Comparison of ENCODE assay signal across 8 cellular contexts in the genomic region with DNA sequence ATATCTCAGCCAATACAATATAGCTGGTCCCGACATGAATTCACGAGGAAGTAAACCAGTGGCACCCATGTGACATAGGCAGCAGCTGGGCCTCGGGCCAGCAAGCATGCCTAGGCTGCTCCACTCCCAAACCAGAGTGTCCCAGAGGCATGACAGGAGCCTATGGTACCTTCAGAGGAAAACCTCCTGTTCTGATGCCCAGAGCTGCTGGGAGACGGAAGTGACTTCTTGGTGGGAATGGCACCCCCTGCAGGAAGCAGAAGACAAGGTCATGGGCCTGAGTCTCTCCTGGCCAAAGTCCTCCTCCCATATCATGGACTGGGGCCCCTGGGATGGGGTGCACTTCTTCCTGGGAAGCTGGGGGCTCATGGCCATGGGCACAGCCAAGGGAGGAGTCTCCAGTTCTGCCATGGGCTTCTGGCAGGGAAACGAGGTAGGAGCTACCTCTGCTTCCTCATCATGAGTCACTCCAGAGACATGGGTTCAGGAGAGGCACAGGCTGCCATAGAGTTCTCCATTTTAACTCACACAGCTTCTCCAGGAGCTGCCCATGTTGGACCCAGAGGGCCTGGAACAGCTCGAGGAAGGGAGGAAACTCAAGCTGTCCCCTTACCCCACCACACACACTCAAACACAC. TPM values are rescaled to one million over a fixed set of nuclear protein-coding genes. Genes with fewer than 3 reads are reported as not detected.
DNase-seq lines count a peak whose midpoint lies in the region; ATAC-seq and TF ChIP-seq lines count a peak whose summit lies in the region.

No MANE protein-coding gene starts in this region.

- no peaks in the 10 kb centered on the region for H3K4me1 ChIP-seq in neural progenitor cell

- intact Hi-C loops in dendritic cell treated with granulocyte-macrophage colony-stimulating factor and Interleukin-4, amounts not matched to agents 40 ng/mL and 50 ng/mL, for 4 days (cut with micrococcal nuclease): no loop called here

- H3K27ac ChIP-seq in neural progenitor cell: no peak overlapping the region

- H3K27me3 ChIP-seq in neural progenitor cell (no peaks in the 10 kb centered on the region), MG63 (no peaks in the 10 kb centered on the region)

- H3K27me3 Mint-ChIP-seq in dendritic cell treated with granulocyte-macrophage colony-stimulating factor and Interleukin-4, amounts not matched to agents 40 ng/mL and 50 ng/mL, for 4 days: no peaks in the 10 kb centered on the region
- peaks cover 2% of the 10 kb centered on the region for H3K27me3 Mint-ChIP-seq in neural progenitor cell (ENCODE audit: insufficient read depth, low read depth)

- no peak for TF ChIP-seq POLR2A in GM18505 (IDR thresholded peaks at IDR 0.05; ENCODE audit: borderline replicate concordance, extremely low read depth, insufficient read depth, insufficient read length)

- TF ChIP-seq CTCF in neural progenitor cell (IDR thresholded peaks at IDR 0.05): peak; percentile 50

- H3K36me3 Mint-ChIP-seq in dendritic cell treated with granulocyte-macrophage colony-stimulating factor and Interleukin-4, amounts not matched to agents 40 ng/mL and 50 ng/mL, for 4 days (ENCODE audit: low read depth): no peaks in the 10 kb centered on the region
- peaks cover 6% of the 10 kb centered on the region for H3K36me3 Mint-ChIP-seq in neural progenitor cell

- H2AFZ ChIP-seq in neural progenitor cell (replicated peaks): no peak overlapping the region

- no peak overlapping the region for H3K4me2 ChIP-seq in neural progenitor cell

- H3K9me3 ChIP-seq in neural progenitor cell (ENCODE audit: low read depth): no peaks in the 10 kb centered on the region
- H3K9me3 ChIP-seq in MG63: no peaks in the 10 kb centered on the region

- no peaks in the 10 kb centered on the region for H3K9me3 Mint-ChIP-seq in dendritic cell treated with granulocyte-macrophage colony-stimulating factor and Interleukin-4, amounts not matched to agents 40 ng/mL and 50 ng/mL, for 4 days
- no peaks in the 10 kb centered on the region for H3K9me3 Mint-ChIP-seq in neural progenitor cell

- peak overlapping the region; percentile 30 for H3K27ac Mint-ChIP-seq in dendritic cell treated with granulocyte-macrophage colony-stimulating factor and Interleukin-4, amounts not matched to agents 40 ng/mL and 50 ng/mL, for 4 days
- H3K27ac Mint-ChIP-seq in neural progenitor cell: no peak overlapping the region

- H3K4me3 Mint-ChIP-seq in dendritic cell treated with granulocyte-macrophage colony-stimulating factor and Interleukin-4, amounts not matched to agents 40 ng/mL and 50 ng/mL, for 4 days: no peak overlapping the region
- H3K4me3 Mint-ChIP-seq in neural progenitor cell: no peak overlapping the region

- DNase-seq in DMS 273 (lab: John Stamatoyannopoulos, UW; ENCODE audit: unreplicated experiment) (peak; percentile 52), DMS 273 treated with DMSO at 0.1 percent for 48 hours (lab: John Stamatoyannopoulos, UW) (no peak), KBM-7 (peak; percentile 44), neural progenitor cell (ENCODE audit: low spot score) (peak; percentile 23), MG63 (no peak)

- H4K20me1 ChIP-seq in neural progenitor cell (ENCODE audit: low read depth): no peaks in the 10 kb centered on the region

- H3K4me3 ChIP-seq in neural progenitor cell (no peak overlapping the region), MG63 (no peak overlapping the region)

- in situ Hi-C loops in KBM-7 (cut with MboI; ENCODE audit: low pct_unique_long_range_greater_than_20kb, low sequenced_read_pairs): no loop called here

- H3K9ac ChIP-seq in neural progenitor cell: no peak overlapping the region

- H3F3A ChIP-seq in neural progenitor cell (ENCODE audit: low read depth): no peaks in the 10 kb centered on the region

- ATAC-seq in HG03045 (IDR thresholded peaks at IDR 0.05; ENCODE audit: unreplicated experiment): no peak
- no peak for ATAC-seq in GM18505 (IDR thresholded peaks at IDR 0.05; ENCODE audit: unreplicated experiment)

- no peaks in the 10 kb centered on the region for H3K79me2 ChIP-seq in neural progenitor cell (ENCODE audit: low read depth)

- no peaks in the 10 kb centered on the region for H3K36me3 ChIP-seq in neural progenitor cell
- peaks cover 8% of the 10 kb centered on the region for H3K36me3 ChIP-seq in MG63

- H3K4me1 Mint-ChIP-seq in dendritic cell treated with granulocyte-macrophage colony-stimulating factor and Interleukin-4, amounts not matched to agents 40 ng/mL and 50 ng/mL, for 4 days (ENCODE audit: low read depth): peaks cover 14% of the 10 kb centered on the region
- H3K4me1 Mint-ChIP-seq in neural progenitor cell: no peaks in the 10 kb centered on the region

RNA-seq across cellular contexts. Expression of a gene that starts 13.4 kb away (rescaled TPM):
- 11.2 and 31.4 TPM in 2 replicates for total RNA-seq in neural progenitor cell (ENCODE audit: low replicate concordance)
- total RNA-seq in MG63 (2014; rRNA removed; shearing (Covaris generic); ENCODE audit: low replicate concordance): 13.4 and 15.2 TPM in 2 replicates

RNA-seq across cellular contexts. Expression of a gene that starts 22.7 kb away (rescaled TPM):
- total RNA-seq in neural progenitor cell (ENCODE audit: low replicate concordance): 26.8 and 57.4 TPM in 2 replicates
- total RNA-seq in MG63 (2014; rRNA removed; shearing (Covaris generic); ENCODE audit: low replicate concordance): 75.8 and 100 TPM in 2 replicates

RNA-seq across cellular contexts. Expression of a gene that starts 30.7 kb away (rescaled TPM):
- total RNA-seq in neural progenitor cell (ENCODE audit: low replicate concordance): 17.2 and 36.3 TPM in 2 replicates
- total RNA-seq in MG63 (2014; rRNA removed; shearing (Covaris generic); ENCODE audit: low replicate concordance): 27.6 and 49.4 TPM in 2 replicates

RNA-seq across cellular contexts. Expression of a gene that starts 49.0 kb away (rescaled TPM):
- total RNA-seq in neural progenitor cell (ENCODE audit: low replicate concordance): 0.90 and 1.3 TPM in 2 replicates
- 40.4 and 54.2 TPM in 2 replicates for total RNA-seq in MG63 (2014; rRNA removed; shearing (Covaris generic); ENCODE audit: low replicate concordance)

RNA-seq across cellular contexts. Expression of a gene that starts 51.6 kb away (rescaled TPM):
- total RNA-seq in neural progenitor cell (ENCODE audit: low replicate concordance): 9.7 and 12.2 TPM in 2 replicates
- total RNA-seq in MG63 (2014; rRNA removed; shearing (Covaris generic); ENCODE audit: low replicate concordance): 24.5 and 26.9 TPM in 2 replicates

Comparison
In these comparisons a context has a peak if more than half of its experiments do, and no peak if none do; other contexts are left out.
1. DNase-seq: peak in DMS 273 (single experiment), KBM-7 (single experiment) and neural progenitor cell (single experiment); none in DMS 273 treated with DMSO at 0.1 percent for 48 hours (single experiment) and MG63 (single experiment).